23 cellular contexts compared by ENCODE assay signal in the genomic region with DNA sequence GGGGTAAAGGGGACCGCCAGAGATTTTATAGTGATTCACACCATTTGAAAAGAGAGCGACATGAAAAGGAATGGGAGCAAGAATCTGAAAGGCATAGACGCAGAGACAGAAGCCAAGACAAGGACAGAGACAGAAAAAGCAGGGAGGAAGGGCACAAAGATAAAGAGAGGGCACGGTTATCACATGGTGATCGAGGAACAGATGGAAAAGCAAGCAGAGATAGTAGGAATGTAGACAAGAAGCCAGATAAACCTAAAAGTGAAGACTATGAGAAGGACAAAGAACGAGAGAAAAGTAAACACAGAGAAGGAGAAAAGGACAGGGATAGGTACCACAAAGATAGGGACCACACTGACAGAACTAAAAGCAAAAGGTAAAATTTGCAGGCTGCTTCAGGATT.
"Had no signal": no experiment of that assay in that cellular context is flagged by ENCODE, and none has a peak within 500 bp of the region (broad histone marks: within the 10 kb centered on the region; RNA-seq: fewer than 3 reads in every experiment).

No MANE protein-coding gene starts in this region.

- H2AFZ ChIP-seq: hepatocyte had no signal

- H3K27me3 ChIP-seq: body of pancreas, hepatocyte, sigmoid colon, upper lobe of left lung had no signal

- H3K4me1 Mint-ChIP-seq: activated naive CD8-positive, alpha-beta T cell treated with anti-CD3 and anti-CD28 coated beads, Interleukin-2, amount 50 U/mL, for 24 hours had no signal

- H3K27ac Mint-ChIP-seq: activated naive CD8-positive, alpha-beta T cell treated with anti-CD3 and anti-CD28 coated beads, Interleukin-2, amount 50 U/mL, for 24 hours; activated T-helper 2 cell treated with anti-CD3 and anti-CD28 coated beads, Interferon-gamma antibody, Interleukin-2, Interleukin-4, amounts not matched to agents 10 μg/mL and 5 μg/mL and 100 μg/mL, durations not matched to agents 14 hours and 24 hours and 36 hours; dendritic cell treated with granulocyte-macrophage colony-stimulating factor and Interleukin-4, amounts not matched to agents 40 ng/mL and 50 ng/mL, for 4 days; T-cell had no signal

- H3K4me1 ChIP-seq: body of pancreas, sigmoid colon, upper lobe of left lung had no signal

- DNase-seq: activated CD4-positive, alpha-beta T cell treated with anti-CD3 and anti-CD28 coated beads for 1 hour; activated CD4-positive, alpha-beta T cell treated with anti-CD3 and anti-CD28 coated beads, Interleukin-2, amount 50 U/mL, for 1 hour; activated naive CD4-positive, alpha-beta T cell treated with Interleukin-2 at 50 U/mL for 16 hours; activated naive CD8-positive, alpha-beta T cell treated with anti-CD3 and anti-CD28 coated beads, Interleukin-2, amount 50 U/mL, for 24 hours; activated T-cell treated with anti-CD3 and anti-CD28 coated beads, Interleukin-2, amount 50 U/mL, for 1 hour; anterior cingulate cortex; body of pancreas; effector CD8-positive, alpha-beta T cell; glutamatergic neuron; immature natural killer cell; kidney glomerular epithelial cell; left ventricle myocardium superior; nucleus accumbens; sigmoid colon; stimulated activated CD4-positive, alpha-beta T cell treated with anti-CD3 and anti-CD28 coated beads, Interleukin-15, amount 100 ng/mL, for 24 hours; stimulated activated naive CD4-positive, alpha-beta T cell treated with Interleukin-2 at 50 U/mL for 16 hours; T-cell; upper lobe of left lung had no signal

- H3K4me2 ChIP-seq: hepatocyte, smooth muscle cell had no signal

- H3K4me3 Mint-ChIP-seq: activated naive CD8-positive, alpha-beta T cell treated with anti-CD3 and anti-CD28 coated beads, Interleukin-2, amount 50 U/mL, for 24 hours; dendritic cell treated with granulocyte-macrophage colony-stimulating factor and Interleukin-4, amounts not matched to agents 40 ng/mL and 50 ng/mL, for 4 days; immature natural killer cell; T-cell had no signal

- ATAC-seq: activated naive CD8-positive, alpha-beta T cell treated with anti-CD3 and anti-CD28 coated beads, Interleukin-2, amount 50 U/mL, for 24 hours; body of pancreas; esophagus mucosa; left ventricle myocardium superior; T-cell had no signal

- H3K9me3 ChIP-seq: body of pancreas, sigmoid colon, upper lobe of left lung had no signal

- H3K4me3 ChIP-seq: body of pancreas, hepatocyte, sigmoid colon, smooth muscle cell, upper lobe of left lung had no signal

- H3K27ac ChIP-seq: body of pancreas, hepatocyte, sigmoid colon, upper lobe of left lung had no signal

- H3K9me3 Mint-ChIP-seq: activated naive CD8-positive, alpha-beta T cell treated with anti-CD3 and anti-CD28 coated beads, Interleukin-2, amount 50 U/mL, for 24 hours; activated T-helper 2 cell treated with anti-CD3 and anti-CD28 coated beads, Interferon-gamma antibody, Interleukin-2, Interleukin-4, amounts not matched to agents 10 μg/mL and 5 μg/mL and 100 μg/mL, durations not matched to agents 14 hours and 24 hours and 36 hours; dendritic cell treated with granulocyte-macrophage colony-stimulating factor and Interleukin-4, amounts not matched to agents 40 ng/mL and 50 ng/mL, for 4 days; immature natural killer cell; T-cell had no signal

- H3K27me3 Mint-ChIP-seq: activated naive CD8-positive, alpha-beta T cell treated with anti-CD3 and anti-CD28 coated beads, Interleukin-2, amount 50 U/mL, for 24 hours; dendritic cell treated with granulocyte-macrophage colony-stimulating factor and Interleukin-4, amounts not matched to agents 40 ng/mL and 50 ng/mL, for 4 days; T-cell had no signal
